In the genomic region with DNA sequence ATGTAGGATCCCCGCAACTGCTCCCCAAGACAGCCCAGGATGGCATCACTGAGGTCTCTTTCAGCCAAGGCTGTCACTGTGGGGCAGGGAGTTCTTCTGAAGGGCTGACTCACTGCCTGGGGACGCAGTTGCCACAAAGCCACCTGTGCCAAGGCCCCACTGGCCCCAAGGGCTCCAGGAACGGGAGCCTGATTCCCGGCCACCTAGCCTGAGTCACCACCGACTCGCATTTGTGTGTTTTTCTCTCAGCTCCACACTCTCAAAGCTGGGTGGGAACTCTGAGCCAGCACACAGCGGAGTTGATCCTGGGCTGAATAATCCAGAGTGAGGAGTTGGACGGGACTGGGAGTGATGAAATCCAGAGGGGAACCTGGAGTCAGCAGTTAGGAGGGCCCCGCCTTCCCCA, we compare ENCODE assay signal across 7 cellular contexts. TPM values are rescaled to one million over a fixed set of nuclear protein-coding genes. Genes with fewer than 3 reads are reported as not detected.
"Had no signal": no experiment of that assay in that cellular context is flagged by ENCODE, and none has a peak within 500 bp of the region (broad histone marks: within the 10 kb centered on the region; RNA-seq: fewer than 3 reads in every experiment).

No MANE protein-coding gene starts in this region.

RNA-seq across cellular contexts. Expression of a gene that starts 37.1 kb away (rescaled TPM):
- total RNA-seq: LHCN-M2, MCF 10A, OCI-LY7, Right ventricle myocardium superior, RPMI7951, SJSA1 had no signal
- polyA plus RNA-seq: SK-N-SH had no signal
